6 cellular contexts compared by ENCODE assay signal in genomic region chr11:35133656-35134055, GRCh38.
"Had no signal": no experiment of that assay in that cellular context is flagged by ENCODE, and none has a peak within 500 bp of the region (broad histone marks: within the 10 kb centered on the region; RNA-seq: fewer than 3 reads in every experiment).

No MANE protein-coding gene starts in this region.

- H3K9me3 Mint-ChIP-seq: stimulated activated naive B cell treated with anti-CD40 and anti-IgM and Interleukin-4, amounts not matched to agents 10 μg/mL and 1 μg/mL and 100 μg/mL, for 72 hours had no signal

- H3K4me3 Mint-ChIP-seq: neural crest cell; stimulated activated naive B cell treated with anti-CD40 and anti-IgM and Interleukin-4, amounts not matched to agents 10 μg/mL and 1 μg/mL and 100 μg/mL, for 72 hours had no signal

- DNase-seq: dorsolateral prefrontal cortex; ovary; stimulated activated naive B cell treated with anti-CD40 and anti-IgM and Interleukin-4, amounts not matched to agents 10 μg/mL and 1 μg/mL and 100 μg/mL, for 72 hours had no signal

- FAIRE-seq: endometrium had no signal

- H3K27me3 Mint-ChIP-seq: stimulated activated naive B cell treated with anti-CD40 and anti-IgM and Interleukin-4, amounts not matched to agents 10 μg/mL and 1 μg/mL and 100 μg/mL, for 72 hours had no signal

- ATAC-seq: esophagus mucosa; stimulated activated naive B cell treated with anti-CD40 and anti-IgM and Interleukin-4, amounts not matched to agents 10 μg/mL and 1 μg/mL and 100 μg/mL, for 72 hours had no signal

- H3K36me3 Mint-ChIP-seq: stimulated activated naive B cell treated with anti-CD40 and anti-IgM and Interleukin-4, amounts not matched to agents 10 μg/mL and 1 μg/mL and 100 μg/mL, for 72 hours had no signal

- H3K27ac Mint-ChIP-seq: stimulated activated naive B cell treated with anti-CD40 and anti-IgM and Interleukin-4, amounts not matched to agents 10 μg/mL and 1 μg/mL and 100 μg/mL, for 72 hours had no signal
